Comparison of ENCODE assay signal across 25 cellular contexts in genomic region chr7:3195160-3195559, GRCh38.
DNase-seq lines count a peak whose midpoint lies in the region; ATAC-seq and TF ChIP-seq lines count a peak whose summit lies in the region.
"Had no signal": no experiment of that assay in that cellular context is flagged by ENCODE, and none has a peak within 500 bp of the region (broad histone marks: within the 10 kb centered on the region; RNA-seq: fewer than 3 reads in every experiment).

No MANE protein-coding gene starts in this region.

- peak overlapping the region in 1 of 2 experiments; percentile 61 for H3K14ac ChIP-seq in mesenchymal stem cell (ENCODE audit: low read length in 2 of 2)

- H3K9ac ChIP-seq in mesenchymal stem cell (ENCODE audit: low read length), result no peak overlapping the region

- peak overlapping the region in 1 of 2 experiments; percentile 9 for H3K4ac ChIP-seq in mesenchymal stem cell (ENCODE audit: low read depth in 1 of 2, low read length in 2 of 2)

- H2BK12ac ChIP-seq in mesenchymal stem cell (ENCODE audit: low read length in 2 of 2), result peak overlapping the region in 1 of 2 experiments; percentile 37

- no peaks in the 10 kb centered on the region for H3K36me3 ChIP-seq in heart right ventricle
- H3K36me3 ChIP-seq in mesenchymal stem cell (ENCODE audit: control insufficient read depth in 1 of 2, insufficient read depth in 2 of 2, low read depth in 1 of 2, low read length in 2 of 2), result no peaks in the 10 kb centered on the region
- no peaks in the 10 kb centered on the region for H3K36me3 ChIP-seq in spleen
- H3K36me3 ChIP-seq: adrenal gland had no signal

- H3K4me1 ChIP-seq in heart right ventricle (no peaks in the 10 kb centered on the region), mesenchymal stem cell (ENCODE audit: control insufficient read depth, insufficient read depth, low read depth, low read length) (peaks cover 31% of the 10 kb centered on the region), spleen (no peaks in the 10 kb centered on the region)
- H3K4me1 ChIP-seq: adrenal gland had no signal

- H2BK5ac ChIP-seq in mesenchymal stem cell (ENCODE audit: low read depth, low read length, poor library complexity, severe bottlenecking), result peak overlapping the region; percentile 21

- H3K4me3 ChIP-seq in heart right ventricle (no peak overlapping the region), mesenchymal stem cell (ENCODE audit: insufficient read depth in 1 of 2, low read depth in 1 of 2, low read length in 2 of 2) (no peak overlapping the region), spleen (no peak overlapping the region)
- H3K4me3 ChIP-seq: adrenal gland had no signal

- H4K91ac ChIP-seq in mesenchymal stem cell (ENCODE audit: low read length), result peak overlapping the region; percentile 73

- H3K27ac Mint-ChIP-seq in chondrocyte (ENCODE audit: unreplicated experiment), result peak overlapping the region; percentile 98
- H3K27ac Mint-ChIP-seq: activated CD4-positive, alpha-beta T cell treated with anti-CD3 and anti-CD28 coated beads, Interleukin-2, amount 10 ng/mL, durations not matched to agents 24 days and 14 days; B cell had no signal

- ATAC-seq in heart right ventricle (no peak), GM19452 (IDR thresholded peaks at IDR 0.05; ENCODE audit: unreplicated experiment) (no peak)
- ATAC-seq: left lobe of liver, SK-N-SH treated with all-trans-retinoic acid at 6 μM for 48 hours had no signal

- DNase-seq in cardiac septum (ENCODE audit: low spot score), result peak; percentile 29
- no peak for DNase-seq in heart right ventricle
- DNase-seq in chondrocyte (ENCODE audit: low spot score), result no peak
- DNase-seq in mesenchymal stem cell, result no peak
- DNase-seq in spleen, result peak; percentile 25
- DNase-seq in dermis blood vessel endothelial cell, result no peak
- DNase-seq in amygdala (lab: John Stamatoyannopoulos, UW), result no peak
- DNase-seq: activated CD4-positive, alpha-beta T cell treated with anti-CD3 and anti-CD28 coated beads, Interleukin-2, amount 10 ng/mL, durations not matched to agents 24 days and 14 days; activated naive CD4-positive, alpha-beta T cell treated with Interleukin-2 at 50 U/mL for 16 hours; activated T-cell treated with anti-CD3 and anti-CD28 coated beads, Interleukin-2, amount 50 U/mL, for 48 hours; adrenal gland; cortex of kidney; GDM1; GOT3; Karpas-422; NCI-H1694 treated with DMSO at 0.1 percent for 48 hours; NCI-H2171 treated with DMSO at 0.1 percent for 48 hours; stimulated activated CD4-positive, alpha-beta T cell treated with anti-CD3 and anti-CD28 coated beads, Interleukin-2, amount 100 ng/mL, for 24 hours; substantia nigra had no signal

- H2BK120ac ChIP-seq in mesenchymal stem cell (ENCODE audit: low read depth, low read length), result no peak overlapping the region

- H3K4me1 Mint-ChIP-seq in chondrocyte (ENCODE audit: low read depth), result peaks cover 26% of the 10 kb centered on the region
- H3K4me1 Mint-ChIP-seq: B cell had no signal

- H3K18ac ChIP-seq in mesenchymal stem cell (ENCODE audit: low read depth in 1 of 2, low read length in 2 of 2), result peak overlapping the region; percentile 16 to 89

- TF ChIP-seq CTCF in heart right ventricle (IDR thresholded peaks at IDR 0.05) (no peak), chondrocyte (IDR thresholded peaks at IDR 0.05) (no peak), spleen (IDR thresholded peaks at IDR 0.05 in 8 of 11, conservative IDR thresholded peaks at IDR 0.05 in 3 of 11) (no peak)

- H2BK15ac ChIP-seq in mesenchymal stem cell (ENCODE audit: low read depth, poor library complexity, severe bottlenecking), result no peak overlapping the region

- H3K9me3 ChIP-seq in heart right ventricle (peaks cover 0 to 30% (median 0%) of the 10 kb centered on the region in 11 donors), mesenchymal stem cell (ENCODE audit: control insufficient read depth, low read length) (peaks cover 13% of the 10 kb centered on the region), spleen (peaks cover 0 to 22% (median 9%) of the 10 kb centered on the region in 8 donors)
- H3K9me3 ChIP-seq: adrenal gland had no signal

- peaks cover 3% of the 10 kb centered on the region for H3K36me3 Mint-ChIP-seq in chondrocyte (ENCODE audit: low read depth)

- no peaks in the 10 kb centered on the region for H3K79me1 ChIP-seq in mesenchymal stem cell (replicated peaks; ENCODE audit: low read length, poor library complexity, severe bottlenecking)

- WGBS in heart right ventricle, 2 donors, result 78 to 80% methylated on average over 6 of the region's 6 CpGs
- WGBS in mesenchymal stem cell, result 55% methylated on average over 6 of the region's 6 CpGs
- WGBS in spleen, 5 donors, result 77 to 92% (median 88%) methylated on average over 6 of the region's 6 CpGs

- no peak overlapping the region for H3K23ac ChIP-seq in mesenchymal stem cell (ENCODE audit: low read length in 2 of 2)

- H3K27me3 Mint-ChIP-seq in chondrocyte (ENCODE audit: low read depth), result no peaks in the 10 kb centered on the region

- H4K8ac ChIP-seq in mesenchymal stem cell (ENCODE audit: low read length), result peak overlapping the region; percentile 19

- no peak overlapping the region for H3K27ac ChIP-seq in heart right ventricle
- H3K27ac ChIP-seq in mesenchymal stem cell (ENCODE audit: low read length, poor library complexity, severe bottlenecking), result peak overlapping the region; percentile 92
- no peak overlapping the region for H3K27ac ChIP-seq in spleen
- H3K27ac ChIP-seq: 22Rv1, adrenal gland, RWPE1 had no signal

- peak overlapping the region; percentile 24 for H2AK5ac ChIP-seq in mesenchymal stem cell (ENCODE audit: low read length, severe bottlenecking)

- TF ChIP-seq POLR2A in spleen (IDR thresholded peaks at IDR 0.05), result no peak

- H3K27me3 ChIP-seq in heart right ventricle, result no peaks in the 10 kb centered on the region
- no peaks in the 10 kb centered on the region for H3K27me3 ChIP-seq in mesenchymal stem cell (ENCODE audit: control insufficient read depth in 1 of 2, insufficient read depth in 1 of 2, low read length in 2 of 2)
- peaks cover 0 to 3% (median 0%) of the 10 kb centered on the region in 7 donors for H3K27me3 ChIP-seq in spleen (replicated peaks in 1 of 7)
- H3K27me3 ChIP-seq: adrenal gland had no signal

- peaks cover 13% of the 10 kb centered on the region for H3K9me3 Mint-ChIP-seq in chondrocyte (ENCODE audit: low read depth)

- no peak overlapping the region for H2AFZ ChIP-seq in mesenchymal stem cell (ENCODE audit: low read depth, low read length)

- no peak overlapping the region for H3K4me3 Mint-ChIP-seq in chondrocyte (ENCODE audit: unreplicated experiment)
- H3K4me3 Mint-ChIP-seq: activated CD4-positive, alpha-beta T cell treated with anti-CD3 and anti-CD28 coated beads, Interleukin-2, amount 10 ng/mL, durations not matched to agents 24 days and 14 days; B cell had no signal

- intact Hi-C loops in cardiac septum (cut with DNase I), result no loop called here
- intact Hi-C loops in heart right ventricle (cut with DNase I), result no loop called here
- intact Hi-C loops in spleen (cut with DNase I; ENCODE audit: low total_unique reads), result no loop called here

- peak overlapping the region; percentile 41 for H3K4me2 ChIP-seq in mesenchymal stem cell (ENCODE audit: low read length, poor library complexity, severe bottlenecking)

Comparison
In these comparisons a context has a peak if more than half of its experiments do, and no peak if none do; other contexts are left out.
1. DNase-seq: peak in cardiac septum (single experiment) and spleen (single experiment); none in heart right ventricle (0 of 2), chondrocyte (single experiment), mesenchymal stem cell (single experiment), dermis blood vessel endothelial cell (single experiment) and amygdala (0 of 56).